Comparison of ENCODE assay signal across 19 cellular contexts in genomic region chr10:5894458-5894857, GRCh38. TPM values are rescaled to one million over a fixed set of nuclear protein-coding genes. Genes with fewer than 3 reads are reported as not detected.
DNase-seq lines count a peak whose midpoint lies in the region; ATAC-seq and TF ChIP-seq lines count a peak whose summit lies in the region.
"Had no signal": no experiment of that assay in that cellular context is flagged by ENCODE, and none has a peak within 500 bp of the region (broad histone marks: within the 10 kb centered on the region; RNA-seq: fewer than 3 reads in every experiment).

No MANE protein-coding gene starts in this region.

- peaks cover 73% of the 10 kb centered on the region for H3K4me1 ChIP-seq in left ventricle myocardium inferior
- H3K4me1 ChIP-seq: Caco-2 had no signal

- ATAC-seq in Right ventricle myocardium inferior (no peak), HG03175 (IDR thresholded peaks at IDR 0.05; ENCODE audit: unreplicated experiment) (no peak), HG02973 (IDR thresholded peaks at IDR 0.05; ENCODE audit: unreplicated experiment) (no peak)

- peak overlapping the region; percentile 38 for H3K4me3 ChIP-seq in left ventricle myocardium inferior
- H3K4me3 ChIP-seq: BLaER1 treated with 17β-estradiol and CSF1 and Interleukin-3, amounts not matched to agents 10 nM and 100 nM; Peyer's patch had no signal

- no peak for DNase-seq in T-helper 2 cell treated with Interferon-gamma antibody and Interleukin-4, amounts not matched to agents 5 μg/mL and 100 μg/mL, for 36 hours (ENCODE audit: low spot score)
- DNase-seq in T-helper 2 cell (no peak), left ventricle myocardium inferior (no peak), Right ventricle myocardium inferior (ENCODE audit: missing footprints) (no peak), endothelial cell (ENCODE audit: low spot score) (no peak), foreskin melanocyte (no peak)
- DNase-seq: 8988T, Caco-2, DMS53, Kasumi-1, NCI-H1417, NCI-H1930, NCI-H510A, NCI-H82, Peyer's patch, SHP77 had no signal

- no peak overlapping the region for H3K4me3 Mint-ChIP-seq in T-helper 2 cell treated with Interferon-gamma antibody and Interleukin-4, amounts not matched to agents 5 μg/mL and 100 μg/mL, for 36 hours
- H3K4me3 Mint-ChIP-seq in endothelial cell (ENCODE audit: unreplicated experiment) = peak overlapping the region; percentile 3

- peaks cover 41% of the 10 kb centered on the region for H3K36me3 Mint-ChIP-seq in T-helper 2 cell treated with Interferon-gamma antibody and Interleukin-4, amounts not matched to agents 5 μg/mL and 100 μg/mL, for 36 hours (ENCODE audit: low read depth)
- peaks cover 38% of the 10 kb centered on the region for H3K36me3 Mint-ChIP-seq in endothelial cell (ENCODE audit: low read depth, unreplicated experiment)

- TF ChIP-seq CTCF in left ventricle myocardium inferior (IDR thresholded peaks at IDR 0.05; ENCODE audit: borderline replicate concordance) = no peak
- no peak for TF ChIP-seq CTCF in endothelial cell (IDR thresholded peaks at IDR 0.05; ENCODE audit: unreplicated experiment)

- peaks cover 8% of the 10 kb centered on the region for H3K9me3 Mint-ChIP-seq in T-helper 2 cell treated with Interferon-gamma antibody and Interleukin-4, amounts not matched to agents 5 μg/mL and 100 μg/mL, for 36 hours
- H3K9me3 Mint-ChIP-seq in endothelial cell (ENCODE audit: unreplicated experiment) = no peaks in the 10 kb centered on the region

- no peaks in the 10 kb centered on the region for H3K27me3 Mint-ChIP-seq in T-helper 2 cell treated with Interferon-gamma antibody and Interleukin-4, amounts not matched to agents 5 μg/mL and 100 μg/mL, for 36 hours (ENCODE audit: low read depth)
- H3K27me3 Mint-ChIP-seq in endothelial cell (ENCODE audit: unreplicated experiment) = peaks cover 3% of the 10 kb centered on the region

- H3K4me1 Mint-ChIP-seq in T-helper 2 cell treated with Interferon-gamma antibody and Interleukin-4, amounts not matched to agents 5 μg/mL and 100 μg/mL, for 36 hours (ENCODE audit: low read depth) = peaks cover 51% of the 10 kb centered on the region
- peaks cover 35% of the 10 kb centered on the region for H3K4me1 Mint-ChIP-seq in endothelial cell (ENCODE audit: unreplicated experiment)

- H3K27me3 ChIP-seq in left ventricle myocardium inferior (ENCODE audit: low read depth) = no peaks in the 10 kb centered on the region
- H3K27me3 ChIP-seq: BLaER1 treated with 17β-estradiol and CSF1 and Interleukin-3, amounts not matched to agents 10 nM and 100 nM; Peyer's patch had no signal

- intact Hi-C loops in left ventricle myocardium inferior (cut with micrococcal nuclease) = no loop called here
- intact Hi-C loops in Right ventricle myocardium inferior (cut with DNase I) = loop anchor here (5.0 kb wide), 2 partner anchors 43 to 212 kb away; partner anchors contain the start of gene TASOR2

- H3K27ac ChIP-seq in left ventricle myocardium inferior (replicated peaks) = peak overlapping the region; percentile 93
- H3K27ac ChIP-seq: BLaER1 treated with 17β-estradiol and CSF1 and Interleukin-3, amounts not matched to agents 10 nM and 100 nM had no signal

- H3K27ac Mint-ChIP-seq in T-helper 2 cell treated with Interferon-gamma antibody and Interleukin-4, amounts not matched to agents 5 μg/mL and 100 μg/mL, for 36 hours = peak overlapping the region; percentile 67
- H3K27ac Mint-ChIP-seq in endothelial cell (ENCODE audit: unreplicated experiment) = peak overlapping the region; percentile 51

- H3K36me3 ChIP-seq in left ventricle myocardium inferior = peaks cover 45% of the 10 kb centered on the region

- H3K9me3 ChIP-seq in left ventricle myocardium inferior (replicated peaks) = peaks cover 13% of the 10 kb centered on the region
- H3K9me3 ChIP-seq: Peyer's patch had no signal

RNA-seq across cellular contexts. Expression of gene FBH1, which starts 4.4 kb away (rescaled TPM):
- 75.5 TPM for total RNA-seq in left ventricle myocardium inferior
- 78.1 TPM for total RNA-seq in Right ventricle myocardium inferior
- 95.2 TPM for total RNA-seq in endothelial cell (ENCODE audit: unreplicated experiment)

RNA-seq across cellular contexts. Expression of gene ANKRD16, which starts 4.8 kb away (rescaled TPM):
- total RNA-seq in left ventricle myocardium inferior (2.3 TPM), Right ventricle myocardium inferior (2.5 TPM), endothelial cell (ENCODE audit: unreplicated experiment) (6.6 TPM)
